8 cellular contexts compared by ENCODE assay signal in the genomic region with DNA sequence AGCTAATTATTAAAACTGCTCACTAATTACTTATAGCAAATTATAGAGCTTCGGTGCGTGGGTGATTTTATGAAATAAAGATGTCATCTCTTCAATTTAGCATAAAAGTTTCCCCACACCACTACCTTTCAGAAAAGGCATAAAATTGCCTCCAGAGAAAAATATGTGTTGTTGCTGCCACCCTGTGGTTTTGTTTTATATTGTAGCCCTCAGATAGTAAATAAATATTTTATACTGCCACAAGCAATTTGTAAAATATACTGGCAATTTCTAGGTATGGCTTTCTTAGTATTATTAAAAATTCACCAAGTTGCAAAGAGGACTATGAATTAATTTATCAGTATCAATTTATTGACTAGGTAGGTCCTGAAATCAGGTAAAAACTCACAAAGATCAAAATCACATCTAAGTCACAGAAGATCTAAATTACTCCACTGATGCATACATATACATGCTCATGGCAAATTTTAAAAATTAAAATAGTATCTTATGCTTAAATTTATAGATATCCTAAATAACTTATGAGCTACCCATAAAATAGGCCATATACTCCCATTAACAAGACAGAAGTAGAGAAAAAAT. TPM values are rescaled to one million over a fixed set of nuclear protein-coding genes. Genes with fewer than 3 reads are reported as not detected.
DNase-seq lines count a peak whose midpoint lies in the region; ATAC-seq and TF ChIP-seq lines count a peak whose summit lies in the region.

No MANE protein-coding gene starts in this region.

- H4K20me1 ChIP-seq in OCI-LY3 (ENCODE audit: insufficient read depth, low read length): no peaks in the 10 kb centered on the region

- no peaks in the 10 kb centered on the region for H3K9me3 ChIP-seq in OCI-LY3 (ENCODE audit: insufficient read depth, low read length)
- no peaks in the 10 kb centered on the region for H3K9me3 ChIP-seq in transverse colon

- no peak for TF ChIP-seq EP300 in transverse colon (IDR thresholded peaks at IDR 0.05; ENCODE audit: low read depth)

- peak; percentile 58 for TF ChIP-seq CTCF in OCI-LY3 (IDR thresholded peaks at IDR 0.05; ENCODE audit: low read depth, low read length)
- TF ChIP-seq CTCF in fibroblast of pulmonary artery (IDR thresholded peaks at IDR 0.05; ENCODE audit: low read length, missing control alignments): peak; percentile 50
- TF ChIP-seq CTCF in transverse colon (IDR thresholded peaks at IDR 0.05): peak; percentile 32 to 49 (median 42)

- H2AFZ ChIP-seq in OCI-LY3 (ENCODE audit: low read depth, low read length): no peak overlapping the region

- H3K4me2 ChIP-seq in OCI-LY3 (ENCODE audit: low read length): no peak overlapping the region

- no peak overlapping the region for H3K4me3 ChIP-seq in OCI-LY3 (ENCODE audit: low read length)
- no peak overlapping the region for H3K4me3 ChIP-seq in fibroblast of pulmonary artery (replicated peaks; ENCODE audit: low read depth, low read length)
- H3K4me3 ChIP-seq in transverse colon: no peak overlapping the region

- H3K27ac ChIP-seq in OCI-LY3 (ENCODE audit: low read length) (no peak overlapping the region), transverse colon (no peak overlapping the region)

- H3K79me2 ChIP-seq in OCI-LY3 (ENCODE audit: low read length): no peaks in the 10 kb centered on the region

- ATAC-seq in HG02885 (IDR thresholded peaks at IDR 0.05; ENCODE audit: poor library complexity, unreplicated experiment): peak; percentile 53
- ATAC-seq in GM18502 (IDR thresholded peaks at IDR 0.05; ENCODE audit: poor library complexity, unreplicated experiment): no peak

- H3K36me3 ChIP-seq in OCI-LY3 (replicated peaks; ENCODE audit: low read depth, low read length) (no peaks in the 10 kb centered on the region), transverse colon (no peaks in the 10 kb centered on the region)

- intact Hi-C loops in transverse colon (cut with DNase I; ENCODE audit: low total_unique reads): no loop called here

- no peak overlapping the region for H3K9ac ChIP-seq in OCI-LY3 (ENCODE audit: low read length)

- in situ Hi-C loops in transverse colon (cut with MboI; ENCODE audit: low pct_ligation_motif_present in 1 of 4, low pct_unique_long_range_greater_than_20kb in 1 of 4, low sequenced_read_pairs in 3 of 4): loop anchor here in 3 of 4 donors (10.0 to 25.0 kb wide), 4 partner anchors 333 to 1933 kb away; a partner anchor contains a TSS

- H3K4me1 ChIP-seq in OCI-LY3 (ENCODE audit: low read length): peaks cover 7% of the 10 kb centered on the region
- H3K4me1 ChIP-seq in transverse colon: no peaks in the 10 kb centered on the region

- TF ChIP-seq POLR2A in transverse colon (IDR thresholded peaks at IDR 0.05): no peak

- no peaks in the 10 kb centered on the region for H3K27me3 ChIP-seq in OCI-LY3 (ENCODE audit: low read depth, low read length)
- H3K27me3 ChIP-seq in transverse colon: peaks cover 2% of the 10 kb centered on the region

- 44 to 46% methylated on average over 2 of the region's 2 CpGs for WGBS in transverse colon (ENCODE audit: low coverage in 1 of 2), 2 donors

- DNase-seq in DMS79 treated with DMSO at 0.1 percent for 48 hours (lab: John Stamatoyannopoulos, UW) (peak; percentile 26), DMS79 (lab: John Stamatoyannopoulos, UW) (no peak), fibroblast of pulmonary artery (ENCODE audit: low read depth) (peak; percentile 53), transverse colon (no peak)
- no peak for DNase-seq in stimulated activated CD4-positive, alpha-beta T cell treated with anti-CD3 and anti-CD28 coated beads, Interleukin-12 subunit alpha, Interleukin-12 subunit beta, amount 100 ng/mL, for 4 hours

RNA-seq across cellular contexts. Expression of a gene that starts 26.5 kb away (rescaled TPM):
- 10 to 100 TPM in 2 of 4 donors, 1 to 10 TPM in 2; 4.9 to 38.6 (median 18.3) TPM for total RNA-seq in transverse colon

Comparison
In these comparisons a context has a peak if more than half of its experiments do, and no peak if none do; other contexts are left out.
1. DNase-seq: peak in DMS79 treated with DMSO at 0.1 percent for 48 hours (single experiment) and fibroblast of pulmonary artery (single experiment); none in DMS79 (single experiment), transverse colon (single experiment) and stimulated activated CD4-positive, alpha-beta T cell treated with anti-CD3 and anti-CD28 coated beads, Interleukin-12 subunit alpha, Interleukin-12 subunit beta, amount 100 ng/mL, for 4 hours (single experiment).
2. Peak in every context shown above with its lines, with median percentiles within 50 percentile points of each other: CTCF ChIP-seq.